1 cellular context compared by ENCODE assay signal in genomic region chr19:46719629-46720515, GRCh38.
A peak's percentile ranks its signal among the peaks of the same experiment; 100 is the strongest.
TF ChIP-seq lines count a peak whose summit lies in the region.

No MANE protein-coding gene starts in this region.

TF ChIP-seq in K562, 482 proteins besides CTCF, POLR2A, EP300 and RAD21:
- TF ChIP-seq HBP1 (CRISPR knock-in tag; IDR thresholded peaks at IDR 0.05), result no peak
- peak; percentile 73 for TF ChIP-seq ZBTB33 (CRISPR knock-in tag; IDR thresholded peaks at IDR 0.05)
- peak; percentile 53 for TF ChIP-seq CEBPB (tag; IDR thresholded peaks at IDR 0.05)
